Comparison of ENCODE assay signal across 8 cellular contexts in the genomic region with DNA sequence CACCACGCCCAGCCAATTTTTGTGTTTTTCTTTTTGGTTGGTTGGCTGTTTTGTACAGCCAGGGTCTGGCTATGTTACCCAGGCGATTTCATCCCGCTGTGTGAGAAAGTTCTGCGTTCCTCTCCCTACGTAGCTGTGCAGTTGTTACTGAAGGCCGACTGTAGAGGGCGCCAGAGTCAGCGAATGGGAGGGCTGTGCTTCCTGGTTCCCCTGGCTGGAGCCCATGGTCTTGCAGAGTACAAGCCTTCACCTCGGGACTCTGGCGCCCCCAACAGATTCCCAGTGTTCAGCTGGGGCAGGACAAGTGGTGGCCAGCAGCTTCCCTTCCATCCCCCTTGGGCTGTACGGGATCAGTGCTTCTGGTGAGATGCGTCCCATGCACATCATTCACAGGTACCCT. TPM values are rescaled to one million over a fixed set of nuclear protein-coding genes. Genes with fewer than 3 reads are reported as not detected.
DNase-seq lines count a peak whose midpoint lies in the region; ATAC-seq and TF ChIP-seq lines count a peak whose summit lies in the region.

No MANE protein-coding gene starts in this region.

- H3K9me3 Mint-ChIP-seq in activated naive CD8-positive, alpha-beta T cell treated with anti-CD3 and anti-CD28 coated beads for 36 hours = no peaks in the 10 kb centered on the region

- no peaks in the 10 kb centered on the region for H3K36me3 Mint-ChIP-seq in activated naive CD8-positive, alpha-beta T cell treated with anti-CD3 and anti-CD28 coated beads for 36 hours

- ATAC-seq in GM18519 (IDR thresholded peaks at IDR 0.05; ENCODE audit: low FRiP score, unreplicated experiment) = no peak

- no peak overlapping the region for H3K4me3 ChIP-seq in NB4 (ENCODE audit: low read depth, low read length)

- TF ChIP-seq POLR2A in NB4 (IDR thresholded peaks at IDR 0.05; ENCODE audit: extremely low read depth, insufficient read length) = no peak

- peak; percentile 62 for TF ChIP-seq CTCF in NB4 (IDR thresholded peaks at IDR 0.05; ENCODE audit: low read depth, low read length)

- no peaks in the 10 kb centered on the region for H3K4me1 Mint-ChIP-seq in activated naive CD8-positive, alpha-beta T cell treated with anti-CD3 and anti-CD28 coated beads for 36 hours

- no peaks in the 10 kb centered on the region for H3K27me3 Mint-ChIP-seq in activated naive CD8-positive, alpha-beta T cell treated with anti-CD3 and anti-CD28 coated beads for 36 hours

- H3K27ac Mint-ChIP-seq in activated naive CD8-positive, alpha-beta T cell treated with anti-CD3 and anti-CD28 coated beads for 36 hours = no peak overlapping the region

- H3K4me3 Mint-ChIP-seq in activated naive CD8-positive, alpha-beta T cell treated with anti-CD3 and anti-CD28 coated beads for 36 hours = no peak overlapping the region

- DNase-seq in activated T-cell treated with anti-CD3 and anti-CD28 coated beads for 48 hours (ENCODE audit: low read depth) = peak; percentile 56
- DNase-seq in activated T-cell treated with anti-CD3 and anti-CD28 coated beads for 4 hours = no peak
- peak; percentile 61 for DNase-seq in NB4 (ENCODE audit: low read depth)
- peak; percentile 27 for DNase-seq in activated naive CD8-positive, alpha-beta T cell treated with anti-CD3 and anti-CD28 coated beads for 36 hours
- DNase-seq in stimulated activated CD4-positive, alpha-beta T cell treated with anti-CD3 and anti-CD28 coated beads, Interleukin-4, amount 100 ng/mL, for 48 hours (ENCODE audit: low read depth in 2 of 2) = peak; percentile 4 to 68
- DNase-seq in NCI-H2171 (lab: John Stamatoyannopoulos, UW) = no peak
- no peak for DNase-seq in activated gamma-delta T cell treated with Interleukin-2 at 50 U/mL for 16 hours

RNA-seq across cellular contexts. Expression of gene CT45A1, which starts 5.6 kb away (rescaled TPM):
- total RNA-seq in activated naive CD8-positive, alpha-beta T cell treated with anti-CD3 and anti-CD28 coated beads for 36 hours = not detected

Comparison
In these comparisons a context has a peak if more than half of its experiments do, and no peak if none do; other contexts are left out.
1. DNase-seq: peak in activated T-cell treated with anti-CD3 and anti-CD28 coated beads for 48 hours (single experiment), NB4 (single experiment), activated naive CD8-positive, alpha-beta T cell treated with anti-CD3 and anti-CD28 coated beads for 36 hours (single experiment) and stimulated activated CD4-positive, alpha-beta T cell treated with anti-CD3 and anti-CD28 coated beads, Interleukin-4, amount 100 ng/mL, for 48 hours (2 of 2); none in activated T-cell treated with anti-CD3 and anti-CD28 coated beads for 4 hours (single experiment), NCI-H2171 (single experiment) and activated gamma-delta T cell treated with Interleukin-2 at 50 U/mL for 16 hours (single experiment).